In genomic region chr22:35819421-35819820, GRCh38 we compare ENCODE assay signal across 23 cellular contexts.
DNase-seq lines count a peak whose midpoint lies in the region; ATAC-seq, FAIRE-seq and TF ChIP-seq lines count a peak whose summit lies in the region.
"Had no signal": no experiment of that assay in that cellular context is flagged by ENCODE, and none has a peak within 500 bp of the region (broad histone marks: within the 10 kb centered on the region; RNA-seq: fewer than 3 reads in every experiment).

No MANE protein-coding gene starts in this region.

- no peak for TF ChIP-seq RAD21 in liver (IDR thresholded peaks at IDR 0.05)

- no peak for FAIRE-seq in small intestine (lab: Jason Lieb, UNC)
- FAIRE-seq: GM12878, GM19239 had no signal

- no peak for DNase-seq in cardiac muscle cell (ENCODE audit: low read depth in 1 of 2, low spot score in 1 of 2)
- no peak for DNase-seq in left cardiac atrium
- peak; percentile 21 for DNase-seq in small intestine
- no peak for DNase-seq in stimulated activated CD4-positive, alpha-beta T cell treated with anti-CD3 and anti-CD28 coated beads, Interleukin-15, amount 100 ng/mL, for 24 hours
- no peak for DNase-seq in A172 (ENCODE audit: low spot score)
- DNase-seq: 8988T; ACHN; BE2C; C1 segment of cervical spinal cord; CD4-positive, CD25-positive, alpha-beta regulatory T cell; CD8-positive, alpha-beta memory T cell; COR-L47; DMS 273 treated with DMSO at 0.1 percent for 48 hours; DMS53; DND-41; EL; GM23248; IMR-90 had no signal

- H3K36me3 ChIP-seq in cardiac muscle cell (no peaks in the 10 kb centered on the region), liver (ENCODE audit: control insufficient read depth in 4 of 4, insufficient read depth in 3 of 4, low read depth in 1 of 4, low read length in 3 of 4) (no peaks in the 10 kb centered on the region), small intestine (ENCODE audit: control insufficient read depth in 2 of 2, insufficient read depth in 2 of 2, low read length in 2 of 2) (no peaks in the 10 kb centered on the region)
- H3K36me3 ChIP-seq: HAP-1 had no signal

- H3K4me1 ChIP-seq in cardiac muscle cell (ENCODE audit: low read depth) (peaks cover 36% of the 10 kb centered on the region), liver (ENCODE audit: control insufficient read depth in 4 of 4, insufficient read depth in 4 of 4, low read length in 3 of 4) (peaks cover 4 to 50% (median 28%) of the 10 kb centered on the region in 4 donors), small intestine (ENCODE audit: control insufficient read depth in 2 of 2, insufficient read depth in 1 of 2, low read depth in 1 of 2, low read length in 1 of 2) (peaks cover 2 to 12% of the 10 kb centered on the region in 2 donors)
- H3K4me1 ChIP-seq: HAP-1 had no signal

- intact Hi-C loops in left cardiac atrium (cut with DNase I): no loop called here

- no peaks in the 10 kb centered on the region for H3K27me3 ChIP-seq in cardiac muscle cell
- H3K27me3 ChIP-seq in liver (ENCODE audit: control insufficient read depth in 4 of 4, insufficient read depth in 4 of 4, low read length in 3 of 4): no peaks in the 10 kb centered on the region
- no peaks in the 10 kb centered on the region for H3K27me3 ChIP-seq in small intestine (ENCODE audit: control insufficient read depth in 2 of 2, insufficient read depth in 2 of 2, low read length in 2 of 2)
- H3K27me3 ChIP-seq: BE2C had no signal

- ATAC-seq in left cardiac atrium: no peak
- no peak for ATAC-seq in GM18868 (IDR thresholded peaks at IDR 0.05; ENCODE audit: unreplicated experiment)
- ATAC-seq: GM12878 had no signal

- H3K27ac ChIP-seq in cardiac muscle cell (peak overlapping the region; percentile 58), liver (ENCODE audit: low read depth in 1 of 2, low read length in 2 of 2) (no peak overlapping the region), small intestine (ENCODE audit: low read depth in 1 of 2, low read length in 1 of 2) (no peak overlapping the region)

- no peak overlapping the region for H3K9ac ChIP-seq in liver (ENCODE audit: low read depth in 1 of 2, low read length in 2 of 2)
- H3K9ac ChIP-seq: GM23248 had no signal

- WGBS in liver: 42% methylated on average over 1 of the region's 1 CpG
- WGBS in small intestine, 3 donors: 10 to 57% (median 40%) methylated on average over 1 of the region's 1 CpG

- H3K9me3 ChIP-seq in cardiac muscle cell (ENCODE audit: low read depth) (no peaks in the 10 kb centered on the region), liver (ENCODE audit: control insufficient read depth in 4 of 4, low read length in 3 of 4) (no peaks in the 10 kb centered on the region), small intestine (ENCODE audit: control insufficient read depth, low read depth) (no peaks in the 10 kb centered on the region)
- H3K9me3 ChIP-seq: BE2C, HAP-1 had no signal

- TF ChIP-seq CTCF in cardiac muscle cell (IDR thresholded peaks at IDR 0.05; ENCODE audit: low read depth, low read length) (no peak), liver (IDR thresholded peaks at IDR 0.05; ENCODE audit: low read depth, low read length, missing input control) (no peak)

- H3K4me3 ChIP-seq in cardiac muscle cell (no peak overlapping the region), liver (ENCODE audit: low read depth in 1 of 3, low read length in 3 of 3) (no peak overlapping the region), small intestine (ENCODE audit: low read depth in 1 of 2, low read length in 2 of 2) (no peak overlapping the region)
- H3K4me3 ChIP-seq: GM12878, GM23248, HAP-1 had no signal

TF ChIP-seq in liver, 16 proteins besides CTCF, POLR2A, EP300 and RAD21:
- TF ChIP-seq YY1 (IDR thresholded peaks at IDR 0.05) (no peak), HNF4A (conservative IDR thresholded peaks at IDR 0.05) (peak; percentile 71 to 77), GABPA (IDR thresholded peaks at IDR 0.05 in 1 of 2, conservative IDR thresholded peaks at IDR 0.05 in 1 of 2) (no peak), ATF3 (IDR thresholded peaks at IDR 0.05) (peak; percentile 13), HNF4G (IDR thresholded peaks at IDR 0.05) (no peak), SP1 (IDR thresholded peaks at IDR 0.05) (peak; percentile 11), TAF1 (conservative IDR thresholded peaks at IDR 0.05) (no peak), FOXA2 (IDR thresholded peaks at IDR 0.05) (peak; percentile 55), MAX (IDR thresholded peaks at IDR 0.05) (peak; percentile 34), NR2F2 (IDR thresholded peaks at IDR 0.05) (no peak), RXRA (IDR thresholded peaks at IDR 0.05) (peak; percentile 35 to 39), FOXA1 (IDR thresholded peaks at IDR 0.05) (no peak), JUND (IDR thresholded peaks at IDR 0.05) (no peak), EGR1 (IDR thresholded peaks at IDR 0.05; ENCODE audit: low read depth in 2 of 2) (no peak)
- TF ChIP-seq, protein P1, sequence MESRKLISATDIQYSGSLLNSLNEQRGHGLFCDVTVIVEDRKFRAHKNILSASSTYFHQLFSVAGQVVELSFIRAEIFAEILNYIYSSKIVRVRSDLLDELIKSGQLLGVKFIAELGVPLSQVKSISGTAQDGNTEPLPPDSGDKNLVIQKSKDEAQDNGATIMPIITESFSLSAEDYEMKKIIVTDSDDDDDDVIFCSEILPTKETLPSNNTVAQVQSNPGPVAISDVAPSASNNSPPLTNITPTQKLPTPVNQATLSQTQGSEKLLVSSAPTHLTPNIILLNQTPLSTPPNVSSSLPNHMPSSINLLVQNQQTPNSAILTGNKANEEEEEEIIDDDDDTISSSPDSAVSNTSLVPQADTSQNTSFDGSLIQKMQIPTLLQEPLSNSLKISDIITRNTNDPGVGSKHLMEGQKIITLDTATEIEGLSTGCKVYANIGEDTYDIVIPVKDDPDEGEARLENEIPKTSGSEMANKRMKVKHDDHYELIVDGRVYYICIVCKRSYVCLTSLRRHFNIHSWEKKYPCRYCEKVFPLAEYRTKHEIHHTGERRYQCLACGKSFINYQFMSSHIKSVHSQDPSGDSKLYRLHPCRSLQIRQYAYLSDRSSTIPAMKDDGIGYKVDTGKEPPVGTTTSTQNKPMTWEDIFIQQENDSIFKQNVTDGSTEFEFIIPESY (IDR thresholded peaks at IDR 0.05): peak; percentile 14
- TF ChIP-seq, protein P2, sequence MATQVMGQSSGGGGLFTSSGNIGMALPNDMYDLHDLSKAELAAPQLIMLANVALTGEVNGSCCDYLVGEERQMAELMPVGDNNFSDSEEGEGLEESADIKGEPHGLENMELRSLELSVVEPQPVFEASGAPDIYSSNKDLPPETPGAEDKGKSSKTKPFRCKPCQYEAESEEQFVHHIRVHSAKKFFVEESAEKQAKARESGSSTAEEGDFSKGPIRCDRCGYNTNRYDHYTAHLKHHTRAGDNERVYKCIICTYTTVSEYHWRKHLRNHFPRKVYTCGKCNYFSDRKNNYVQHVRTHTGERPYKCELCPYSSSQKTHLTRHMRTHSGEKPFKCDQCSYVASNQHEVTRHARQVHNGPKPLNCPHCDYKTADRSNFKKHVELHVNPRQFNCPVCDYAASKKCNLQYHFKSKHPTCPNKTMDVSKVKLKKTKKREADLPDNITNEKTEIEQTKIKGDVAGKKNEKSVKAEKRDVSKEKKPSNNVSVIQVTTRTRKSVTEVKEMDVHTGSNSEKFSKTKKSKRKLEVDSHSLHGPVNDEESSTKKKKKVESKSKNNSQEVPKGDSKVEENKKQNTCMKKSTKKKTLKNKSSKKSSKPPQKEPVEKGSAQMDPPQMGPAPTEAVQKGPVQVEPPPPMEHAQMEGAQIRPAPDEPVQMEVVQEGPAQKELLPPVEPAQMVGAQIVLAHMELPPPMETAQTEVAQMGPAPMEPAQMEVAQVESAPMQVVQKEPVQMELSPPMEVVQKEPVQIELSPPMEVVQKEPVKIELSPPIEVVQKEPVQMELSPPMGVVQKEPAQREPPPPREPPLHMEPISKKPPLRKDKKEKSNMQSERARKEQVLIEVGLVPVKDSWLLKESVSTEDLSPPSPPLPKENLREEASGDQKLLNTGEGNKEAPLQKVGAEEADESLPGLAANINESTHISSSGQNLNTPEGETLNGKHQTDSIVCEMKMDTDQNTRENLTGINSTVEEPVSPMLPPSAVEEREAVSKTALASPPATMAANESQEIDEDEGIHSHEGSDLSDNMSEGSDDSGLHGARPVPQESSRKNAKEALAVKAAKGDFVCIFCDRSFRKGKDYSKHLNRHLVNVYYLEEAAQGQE (IDR thresholded peaks at IDR 0.05): no peak
